Comparison of ENCODE assay signal across 1 cellular context in genomic region chr6:137731960-137732616, GRCh38.
TF ChIP-seq lines count a peak whose summit lies in the region.

No MANE protein-coding gene starts in this region.

TF ChIP-seq in HepG2, 621 proteins besides CTCF, POLR2A, EP300 and RAD21 (continued from another document and continues in another):
- TF ChIP-seq ATF7 (IDR thresholded peaks at IDR 0.05) (peak; percentile 9; the same call in 1 of the 2 replicates), ATF7 (CRISPR knock-in tag; IDR thresholded peaks at IDR 0.05) (no peak), MAFK (conservative IDR thresholded peaks at IDR 0.05 in 1 of 2, IDR thresholded peaks at IDR 0.05 in 1 of 2; ENCODE audit: low read length in 2 of 2) (peak in 1 of 2 experiments; percentile 19; a peak in 1 of 4 replicates), PRDM10 (CRISPR knock-in tag; IDR thresholded peaks at IDR 0.05; ENCODE audit: low read depth) (peak; percentile 78), ZKSCAN8 (CRISPR knock-in tag; IDR thresholded peaks at IDR 0.05; ENCODE audit: borderline replicate concordance) (peak; percentile 96), ZNF704 (CRISPR knock-in tag; IDR thresholded peaks at IDR 0.05; ENCODE audit: borderline replicate concordance) (no peak; the same call in 1 of the 2 replicates), SAP130 (CRISPR knock-in tag; IDR thresholded peaks at IDR 0.05; ENCODE audit: low read depth) (peak; percentile 90), E2F2 (CRISPR knock-in tag; IDR thresholded peaks at IDR 0.05; ENCODE audit: borderline replicate concordance) (no peak), YEATS2 (CRISPR knock-in tag; IDR thresholded peaks at IDR 0.05; ENCODE audit: borderline replicate concordance) (peak; percentile 56; the same call in 1 of the 2 replicates), TCF7 (IDR thresholded peaks at IDR 0.05; ENCODE audit: low read depth) (peak; percentile 100), POGK (CRISPR knock-in tag; conservative IDR thresholded peaks at IDR 0.05) (peak; percentile 72; the same call in 1 of the 2 replicates), ZNF597 (CRISPR knock-in tag; IDR thresholded peaks at IDR 0.05) (no peak), SUZ12 (IDR thresholded peaks at IDR 0.05; ENCODE audit: low read depth, low read length) (no peak), ZSCAN5A (CRISPR knock-in tag; IDR thresholded peaks at IDR 0.05; ENCODE audit: borderline replicate concordance) (no peak; the same call in 1 of the 2 replicates), ZNF547 (CRISPR knock-in tag; IDR thresholded peaks at IDR 0.05) (no peak), HNF1B (CRISPR knock-in tag; IDR thresholded peaks at IDR 0.05) (peak; percentile 72; the same call in 1 of the 2 replicates), AHDC1 (CRISPR knock-in tag; IDR thresholded peaks at IDR 0.05; ENCODE audit: borderline replicate concordance) (peak; percentile 99), GATAD1 (CRISPR knock-in tag; IDR thresholded peaks at IDR 0.05) (peak; percentile 73), MIER2 (CRISPR knock-in tag; IDR thresholded peaks at IDR 0.05) (peak; percentile 54; the same call in 1 of the 2 replicates), CENPBD1 (CRISPR knock-in tag; IDR thresholded peaks at IDR 0.05; ENCODE audit: borderline replicate concordance, low read depth) (no peak), ADNP (CRISPR knock-in tag; IDR thresholded peaks at IDR 0.05) (no peak), HOXA7 (CRISPR knock-in tag; IDR thresholded peaks at IDR 0.05) (no peak), ZSCAN29 (CRISPR knock-in tag; conservative IDR thresholded peaks at IDR 0.05) (peak; percentile 67; the same call in 1 of the 2 replicates), HMG20B (CRISPR knock-in tag; conservative IDR thresholded peaks at IDR 0.05) (peak; percentile 81; the same call in 1 of the 2 replicates), GTF3A (CRISPR knock-in tag; conservative IDR thresholded peaks at IDR 0.05) (no peak; the same call in 1 of the 2 replicates), ZNF124 (CRISPR knock-in tag; IDR thresholded peaks at IDR 0.05) (peak; percentile 89), ZNF709 (CRISPR knock-in tag; IDR thresholded peaks at IDR 0.05) (no peak), ZNF614 (CRISPR knock-in tag; IDR thresholded peaks at IDR 0.05; ENCODE audit: borderline replicate concordance) (peak; percentile 79), SP140L (CRISPR knock-in tag; IDR thresholded peaks at IDR 0.05; ENCODE audit: borderline replicate concordance) (peak; percentile 55; the same call in 1 of the 2 replicates), MZF1 (CRISPR knock-in tag; IDR thresholded peaks at IDR 0.05; ENCODE audit: borderline replicate concordance) (no peak), FOXA1 (IDR thresholded peaks at IDR 0.05) (no peak), FOXA1 (CRISPR knock-in tag; IDR thresholded peaks at IDR 0.05) (peak; percentile 92), ZNF552 (CRISPR knock-in tag; IDR thresholded peaks at IDR 0.05; ENCODE audit: borderline replicate concordance) (no peak), ZNF792 (CRISPR knock-in tag; IDR thresholded peaks at IDR 0.05) (peak; percentile 89; the same call in 1 of the 2 replicates), NCOA2 (CRISPR knock-in tag; IDR thresholded peaks at IDR 0.05) (peak; percentile 98), DMAP1 (CRISPR knock-in tag; IDR thresholded peaks at IDR 0.05) (peak; percentile 80), MTA1 (CRISPR knock-in tag; IDR thresholded peaks at IDR 0.05; ENCODE audit: borderline replicate concordance) (no peak), ZSCAN22 (CRISPR knock-in tag; IDR thresholded peaks at IDR 0.05) (no peak), ZNF629 (CRISPR knock-in tag; conservative IDR thresholded peaks at IDR 0.05) (peak; percentile 60; the same call in 1 of the 2 replicates), ZNF749 (CRISPR knock-in tag; IDR thresholded peaks at IDR 0.05; ENCODE audit: borderline replicate concordance) (peak; percentile 31; the same call in 1 of the 2 replicates), ETS1 (CRISPR knock-in tag; IDR thresholded peaks at IDR 0.05) (no peak), ZNF879 (CRISPR knock-in tag; IDR thresholded peaks at IDR 0.05) (no peak), ARNT2 (CRISPR knock-in tag; IDR thresholded peaks at IDR 0.05; ENCODE audit: low read depth) (peak; percentile 64), RFX5 (IDR thresholded peaks at IDR 0.05; ENCODE audit: low read depth, low read length) (no peak), CENPX (CRISPR knock-in tag; IDR thresholded peaks at IDR 0.05) (no peak)
